ENCODE assay signal across 1 cellular context in the genomic region with DNA sequence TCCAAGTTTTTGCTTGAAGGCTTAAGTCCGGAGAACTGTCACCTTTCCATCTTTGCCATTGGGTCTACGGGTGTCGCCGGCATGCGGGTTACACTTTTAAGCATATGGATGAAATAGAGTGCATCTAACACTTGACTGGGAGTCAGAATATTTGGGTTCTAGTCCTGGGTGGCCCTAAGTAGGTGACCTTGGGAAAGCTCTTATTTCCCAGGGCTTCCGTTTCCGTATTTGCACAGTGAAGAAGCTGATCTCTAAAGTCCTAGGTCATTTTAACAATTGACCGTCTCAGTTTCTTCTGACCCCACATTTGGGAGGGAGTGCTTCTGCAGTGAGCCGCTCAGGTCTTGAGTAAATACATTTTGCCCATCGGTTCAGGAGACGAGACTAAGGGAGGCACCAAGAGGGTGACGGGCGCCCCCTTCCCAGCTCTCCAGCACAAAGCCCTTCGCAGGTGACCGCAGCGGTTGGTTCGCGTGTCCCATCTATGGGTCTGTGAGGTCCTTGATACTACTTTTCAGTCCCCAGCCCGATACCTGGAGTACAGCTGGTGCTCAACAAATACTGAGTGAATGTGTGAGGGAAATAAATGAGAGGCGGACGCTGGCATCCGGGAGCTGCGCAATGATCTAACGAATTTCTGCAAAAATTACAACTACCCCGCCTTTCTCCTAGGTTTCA.
TF ChIP-seq lines count a peak whose summit lies in the region.

No MANE protein-coding gene starts in this region.

TF ChIP-seq in neural cell, 6 proteins besides CTCF, POLR2A, EP300 and RAD21 (continued from another document):
- TF ChIP-seq TAF1 (IDR thresholded peaks at IDR 0.05; ENCODE audit: low read depth), result peak; percentile 93
